Comparison of ENCODE assay signal across 1 cellular context in the genomic region with DNA sequence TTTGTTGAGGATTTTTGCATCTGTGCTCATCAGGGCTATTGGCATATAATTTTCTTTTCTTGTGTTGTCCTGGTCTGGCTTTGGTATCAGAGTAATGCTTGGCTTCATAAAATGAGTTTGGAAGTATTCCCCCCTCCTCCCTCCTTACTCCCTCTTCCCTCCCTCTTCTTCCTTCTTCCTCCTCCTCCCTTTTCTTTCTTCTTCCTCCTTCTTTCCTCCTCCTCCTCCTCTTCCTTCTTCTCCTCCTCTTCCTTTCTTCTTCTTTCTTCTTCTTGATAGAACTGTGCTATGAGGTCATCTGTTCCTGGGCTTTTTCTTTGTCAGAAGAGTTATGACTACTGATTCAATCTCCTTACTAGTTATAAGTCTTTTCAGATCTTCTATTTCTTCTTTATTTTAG.
TF ChIP-seq lines count a peak whose summit lies in the region.

No MANE protein-coding gene starts in this region.

TF ChIP-seq in IMR-90, 13 proteins besides CTCF, POLR2A, EP300 and RAD21:
- TF ChIP-seq ELK1 (IDR thresholded peaks at IDR 0.05; ENCODE audit: borderline replicate concordance, low read depth, low read length) (no peak), MAZ (IDR thresholded peaks at IDR 0.05; ENCODE audit: borderline replicate concordance, low read depth, low read length) (no peak), CEBPB (IDR thresholded peaks at IDR 0.05; ENCODE audit: low read depth, low read length) (no peak), BHLHE40 (IDR thresholded peaks at IDR 0.05; ENCODE audit: low read depth, low read length) (no peak), MXI1 (IDR thresholded peaks at IDR 0.05; ENCODE audit: borderline replicate concordance, low read depth, low read length) (no peak)
